13 cellular contexts compared by ENCODE assay signal in the genomic region with DNA sequence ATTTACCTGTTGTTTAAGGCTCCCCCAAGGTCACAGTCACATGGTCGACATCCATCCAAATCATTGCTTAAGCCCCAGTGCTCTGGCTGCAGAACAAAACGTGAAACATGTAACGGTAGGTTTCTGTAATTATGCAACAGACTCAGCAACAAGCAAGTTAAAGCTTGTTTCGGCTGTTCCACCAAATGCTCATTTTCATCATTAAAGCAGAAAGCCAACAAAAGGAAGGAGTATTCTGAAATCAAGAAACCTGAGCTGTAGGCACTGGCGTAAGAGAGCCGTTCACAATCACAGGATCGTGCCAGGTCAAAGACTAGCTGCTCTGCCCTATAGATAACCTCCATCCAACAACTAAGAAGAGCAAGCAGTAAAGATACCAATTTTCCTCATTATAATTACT. TPM values are rescaled to one million over a fixed set of nuclear protein-coding genes. Genes with fewer than 3 reads are reported as not detected.
DNase-seq lines count a peak whose midpoint lies in the region; ATAC-seq and TF ChIP-seq lines count a peak whose summit lies in the region.
"Had no signal": no experiment of that assay in that cellular context is flagged by ENCODE, and none has a peak within 500 bp of the region (broad histone marks: within the 10 kb centered on the region; RNA-seq: fewer than 3 reads in every experiment).

No MANE protein-coding gene starts in this region.

- ATAC-seq in memory B cell (ENCODE audit: low read depth) = no peak
- ATAC-seq: naive thymus-derived CD4-positive, alpha-beta T cell had no signal

- TF ChIP-seq EP300 in esophagus muscularis mucosa (IDR thresholded peaks at IDR 0.05) (no peak), transverse colon (IDR thresholded peaks at IDR 0.05; ENCODE audit: low read depth) (no peak)

- TF ChIP-seq POLR2A in esophagus muscularis mucosa (IDR thresholded peaks at IDR 0.05; ENCODE audit: low read depth) (no peak), transverse colon (IDR thresholded peaks at IDR 0.05) (no peak)

- intact Hi-C loops in esophagus muscularis mucosa (cut with DNase I) (no loop called here), transverse colon (cut with DNase I; ENCODE audit: low total_unique reads) (no loop called here)

- H3K27ac Mint-ChIP-seq in memory B cell = peak overlapping the region; percentile 62
- H3K27ac Mint-ChIP-seq: HFFc6; naive thymus-derived CD4-positive, alpha-beta T cell had no signal

- peaks cover 4% of the 10 kb centered on the region for H3K27me3 Mint-ChIP-seq in memory B cell

- H3K4me3 Mint-ChIP-seq in memory B cell = no peak overlapping the region
- H3K4me3 Mint-ChIP-seq: HFFc6; naive thymus-derived CD4-positive, alpha-beta T cell had no signal

- H3K36me3 ChIP-seq in esophagus muscularis mucosa (peaks cover 18 to 60% (median 36%) of the 10 kb centered on the region in 4 donors), transverse colon (peaks cover 4 to 35% (median 14%) of the 10 kb centered on the region in 4 donors)

- H3K9me3 Mint-ChIP-seq in memory B cell = no peaks in the 10 kb centered on the region
- H3K9me3 Mint-ChIP-seq: HFFc6; naive thymus-derived CD4-positive, alpha-beta T cell had no signal

- H3K27me3 ChIP-seq in esophagus muscularis mucosa = no peaks in the 10 kb centered on the region
- H3K27me3 ChIP-seq in transverse colon = no peaks in the 10 kb centered on the region
- H3K27me3 ChIP-seq: right lobe of liver had no signal

- H3K36me3 Mint-ChIP-seq in memory B cell = no peaks in the 10 kb centered on the region
- H3K36me3 Mint-ChIP-seq: naive thymus-derived CD4-positive, alpha-beta T cell had no signal

- TF ChIP-seq CTCF in esophagus muscularis mucosa (IDR thresholded peaks at IDR 0.05) (no peak), transverse colon (IDR thresholded peaks at IDR 0.05) (no peak)

- DNase-seq in NCI-H2196 (lab: John Stamatoyannopoulos, UW; ENCODE audit: unreplicated experiment) = peak; percentile 25
- DNase-seq in NCI-H2196 treated with DMSO at 0.1 percent for 48 hours (lab: John Stamatoyannopoulos, UW; ENCODE audit: unreplicated experiment) = no peak
- no peak for DNase-seq in esophagus muscularis mucosa (ENCODE audit: extremely low spot score)
- no peak for DNase-seq in memory B cell (ENCODE audit: low spot score in 2 of 2)
- DNase-seq in transverse colon = no peak
- no peak for DNase-seq in NCI-H2081 treated with DMSO at 0.1 percent for 48 hours (lab: John Stamatoyannopoulos, UW)
- DNase-seq in NCI-H69 (lab: John Stamatoyannopoulos, UW) = no peak
- DNase-seq in SHP77 (lab: John Stamatoyannopoulos, UW) = no peak
- DNase-seq: caudate nucleus; HFFc6; naive thymus-derived CD4-positive, alpha-beta T cell; NCI-H526; right lobe of liver had no signal

- H3K27ac ChIP-seq in esophagus muscularis mucosa (replicated peaks in 1 of 4) (peak overlapping the region; percentile 76 to 87 (median 82)), transverse colon (peak overlapping the region; percentile 35 to 74 (median 69))
- H3K27ac ChIP-seq: right lobe of liver had no signal

- H3K4me3 ChIP-seq in esophagus muscularis mucosa = no peak overlapping the region
- H3K4me3 ChIP-seq in transverse colon = no peak overlapping the region
- H3K4me3 ChIP-seq: right lobe of liver had no signal

- H3K9me3 ChIP-seq in esophagus muscularis mucosa (no peaks in the 10 kb centered on the region), transverse colon (no peaks in the 10 kb centered on the region)
- H3K9me3 ChIP-seq: right lobe of liver had no signal

- in situ Hi-C loops in transverse colon (cut with MboI; ENCODE audit: low pct_ligation_motif_present in 1 of 4, low pct_unique_long_range_greater_than_20kb in 1 of 4, low sequenced_read_pairs in 3 of 4) = no loop called here

- 88% methylated on average over 7 of the region's 7 CpGs for whole genome bisulfite sequencing in esophagus muscularis mucosa
- WGBS in transverse colon (ENCODE audit: low coverage in 1 of 2), 2 donors = 79 to 84% methylated on average over 6 to 7 of the region's 7 CpGs

- H3K4me1 ChIP-seq in esophagus muscularis mucosa (peaks cover 50 to 78% (median 54%) of the 10 kb centered on the region in 4 donors), transverse colon (peaks cover 0 to 45% (median 11%) of the 10 kb centered on the region in 4 donors)

- H3K4me1 Mint-ChIP-seq in memory B cell = no peaks in the 10 kb centered on the region
- H3K4me1 Mint-ChIP-seq: naive thymus-derived CD4-positive, alpha-beta T cell had no signal

RNA-seq across cellular contexts. Expression of gene LAMB1, which starts 30.0 kb away (rescaled TPM):
- total RNA-seq in esophagus muscularis mucosa (100 to 1,000 TPM; 167 to 240 (median 219) TPM), transverse colon (100 to 1,000 TPM in 2 of 4 donors, 10 to 100 TPM in 2; 54.2 to 119 (median 90.3) TPM)
- total RNA-seq: naive thymus-derived CD4-positive, alpha-beta T cell had no signal
